In genomic region chr1:43766818-43767525, GRCh38 we compare ENCODE assay signal across 14 cellular contexts. TPM values are rescaled to one million over a fixed set of nuclear protein-coding genes. Genes with fewer than 3 reads are reported as not detected.
DNase-seq lines count a peak whose midpoint lies in the region; ATAC-seq, FAIRE-seq and TF ChIP-seq lines count a peak whose summit lies in the region.
"Had no signal": no experiment of that assay in that cellular context is flagged by ENCODE, and none has a peak within 500 bp of the region (broad histone marks: within the 10 kb centered on the region; RNA-seq: fewer than 3 reads in every experiment).

No MANE protein-coding gene starts in this region.

- H3K9me3 Mint-ChIP-seq in H9, result no peaks in the 10 kb centered on the region
- no peaks in the 10 kb centered on the region for H3K9me3 Mint-ChIP-seq in astrocyte (ENCODE audit: unreplicated experiment)

- H4K91ac ChIP-seq in H9 (ENCODE audit: insufficient read length, low read depth, low read length), result no peak overlapping the region

- in situ Hi-C loops in transverse colon (cut with MboI; ENCODE audit: low pct_ligation_motif_present in 1 of 4, low pct_unique_long_range_greater_than_20kb in 1 of 4, low sequenced_read_pairs in 3 of 4), result loop anchor here in 2 of 4 donors (10.0 to 25.0 kb wide), 2 partner anchors 168 to 270 kb away; partner anchors contain the start of genes ARTN (in 1 of the 2) and SLC6A9 (in 1 of the 2)

- H3K14ac ChIP-seq in H9 (ENCODE audit: insufficient read depth, low read length), result no peak overlapping the region; the same call in 1 of the 2 replicates

- H4K20me1 ChIP-seq in H9 (ENCODE audit: control insufficient read depth, insufficient read depth, insufficient read length) (no peaks in the 10 kb centered on the region), astrocyte (ENCODE audit: insufficient read depth, low read length) (peaks cover 48% of the 10 kb centered on the region)

- no peak overlapping the region for H2BK20ac ChIP-seq in H9 (ENCODE audit: low read depth, low read length, poor library complexity, severe bottlenecking)

- H2BK15ac ChIP-seq in H9 (ENCODE audit: low read depth, low read length), result peak overlapping the region; percentile 1; the same call in 1 of the 2 replicates

- H3K23me2 ChIP-seq in H9 (ENCODE audit: insufficient read length, low read depth, low read length, poor library complexity, severe bottlenecking), result no peaks in the 10 kb centered on the region

- H4K5ac ChIP-seq in H9 (ENCODE audit: insufficient read length, low read depth, low read length), result no peak overlapping the region

- H3T11ph ChIP-seq in H9 (ENCODE audit: low read length), result no peak overlapping the region

- peak overlapping the region; percentile 89 for H3K27ac ChIP-seq in H9 (ENCODE audit: insufficient read length, low read depth, low read length)
- no peak overlapping the region for H3K27ac ChIP-seq in astrocyte (ENCODE audit: low read depth, low read length)
- no peak overlapping the region for H3K27ac ChIP-seq in transverse colon
- H3K27ac ChIP-seq in right cardiac atrium (ENCODE audit: low read length), result no peak overlapping the region
- H3K27ac ChIP-seq: C4-2B, dorsolateral prefrontal cortex had no signal

- no peak for TF ChIP-seq POLR2A in transverse colon (IDR thresholded peaks at IDR 0.05)

- no peak overlapping the region for H3K4ac ChIP-seq in H9 (ENCODE audit: low read depth, low read length)

- H3K27me3 Mint-ChIP-seq in H9 (ENCODE audit: low read depth), result no peaks in the 10 kb centered on the region
- H3K27me3 Mint-ChIP-seq in astrocyte (ENCODE audit: low read depth, unreplicated experiment), result no peaks in the 10 kb centered on the region

- DNase-seq in H9 (peak; percentile 70), NCI-H524 treated with DMSO at 0.1 percent for 48 hours (lab: John Stamatoyannopoulos, UW) (peak; percentile 11), astrocyte (ENCODE audit: low read depth) (peak; percentile 58), mucosa of descending colon (no peak), posterior vena cava (ENCODE audit: low spot score) (no peak), transverse colon (no peak), right cardiac atrium (no peak), middle frontal gyrus (ENCODE audit: extremely low spot score, low spot score) (no peak)
- DNase-seq: dorsolateral prefrontal cortex; NCI-H1930; posterior cingulate gyrus; stimulated activated CD4-positive, alpha-beta T cell treated with anti-CD3 and anti-CD28 coated beads, Interleukin-4, amount 100 ng/mL, for 1 hour; stimulated activated naive CD4-positive, alpha-beta T cell treated with Interleukin-2 at 50 U/mL for 16 hours had no signal

- H2BK12ac ChIP-seq in H9 (ENCODE audit: insufficient read length, low read depth, low read length), result peak overlapping the region; percentile 5

- FAIRE-seq in astrocyte (lab: Jason Lieb, UNC), result no peak

- ATAC-seq in mucosa of descending colon (peak; percentile 68), right cardiac atrium (no peak)

- intact Hi-C loops in mucosa of descending colon (cut with DNase I, micrococcal nuclease), result no loop called here
- intact Hi-C loops in posterior vena cava (cut with DNase I), result no loop called here
- intact Hi-C loops in transverse colon (cut with DNase I; ENCODE audit: low total_unique reads), result no loop called here
- intact Hi-C loops in right cardiac atrium (cut with DNase I), result loop anchor here in 3 of 4 donors (2.0 to 10.0 kb wide), 3 partner anchors 162 to 270 kb away; partner anchors contain the start of gene SLC6A9 (in 2 of the 3)

- H3K36me3 Mint-ChIP-seq in H9 (ENCODE audit: insufficient read depth in 1 of 3, low read depth in 3 of 3) (no peaks in the 10 kb centered on the region), astrocyte (ENCODE audit: low read depth, unreplicated experiment) (no peaks in the 10 kb centered on the region)

- WGBS in H9 (ENCODE audit: extremely low coverage, insufficient read length, low lambda C conversion rate), result no CpG with 5 or more reads among the region's 5 CpGs
- 80 to 89% methylated on average over 3 to 5 of the region's 5 CpGs for WGBS in transverse colon (ENCODE audit: low coverage in 1 of 2), 2 donors
- 90% methylated on average over 5 of the region's 5 CpGs for WGBS in right cardiac atrium

- TF ChIP-seq CTCF in H9 (conservative IDR thresholded peaks at IDR 0.05) (no peak), astrocyte (IDR thresholded peaks at IDR 0.05; ENCODE audit: insufficient read depth, low read depth, low read length) (no peak), mucosa of descending colon (IDR thresholded peaks at IDR 0.05) (no peak), transverse colon (IDR thresholded peaks at IDR 0.05) (no peak)

- H3K79me2 ChIP-seq in H9 (ENCODE audit: insufficient read depth, low read length) (no peaks in the 10 kb centered on the region), astrocyte (ENCODE audit: insufficient read depth, low read length) (peaks cover 14% of the 10 kb centered on the region)

- no peak overlapping the region for H2BK120ac ChIP-seq in H9 (ENCODE audit: low read depth, low read length, poor library complexity, severe bottlenecking)

- H4K8ac ChIP-seq in H9 (replicated peaks; ENCODE audit: insufficient read length, low read depth, low read length), result no peak overlapping the region

- TF ChIP-seq EP300 in transverse colon (IDR thresholded peaks at IDR 0.05; ENCODE audit: low read depth), result no peak

- H3K56ac ChIP-seq in H9 (ENCODE audit: insufficient read length, low read depth, low read length), result peak overlapping the region; percentile 4

- H2AK5ac ChIP-seq in H9 (ENCODE audit: insufficient read length, low read length), result peak overlapping the region; percentile 4

- H3K79me1 ChIP-seq in H9 (ENCODE audit: insufficient read depth, low read depth, low read length, poor library complexity, severe bottlenecking), result no peaks in the 10 kb centered on the region

- H2BK5ac ChIP-seq in H9 (ENCODE audit: insufficient read length, low read length), result peak overlapping the region; percentile 46

- no peak overlapping the region for H3K27ac Mint-ChIP-seq in H9
- H3K27ac Mint-ChIP-seq in astrocyte (ENCODE audit: unreplicated experiment), result no peak overlapping the region

- H3K4me2 ChIP-seq in H9 (ENCODE audit: insufficient read depth, insufficient read length, low read length) (peak overlapping the region; percentile 63), astrocyte (ENCODE audit: low read length) (peak overlapping the region; percentile 45)

- peak overlapping the region; percentile 77 for H3K18ac ChIP-seq in H9 (ENCODE audit: insufficient read length, low read depth, low read length)

- H2AFZ ChIP-seq in H9 (ENCODE audit: low read length) (no peak overlapping the region), astrocyte (ENCODE audit: low read depth, low read length) (no peak overlapping the region)

- no peak overlapping the region for H3K4me3 Mint-ChIP-seq in H9
- H3K4me3 Mint-ChIP-seq in astrocyte (ENCODE audit: unreplicated experiment), result no peak overlapping the region

- H3K23ac ChIP-seq in H9 (ENCODE audit: insufficient read length, low read depth, low read length), result no peak overlapping the region

- peaks cover 24% of the 10 kb centered on the region for H3K4me1 ChIP-seq in H9 (ENCODE audit: insufficient read depth, low read length)
- H3K4me1 ChIP-seq in astrocyte (ENCODE audit: insufficient read depth, low read length), result peaks cover 15% of the 10 kb centered on the region
- H3K4me1 ChIP-seq in mucosa of descending colon (ENCODE audit: low read depth), result no peaks in the 10 kb centered on the region
- H3K4me1 ChIP-seq in transverse colon, result peaks cover 0 to 17% (median 2%) of the 10 kb centered on the region in 4 donors
- no peaks in the 10 kb centered on the region for H3K4me1 ChIP-seq in right cardiac atrium (ENCODE audit: control insufficient read depth, insufficient read depth, low read length)

- no peak overlapping the region for H3K4me3 ChIP-seq in astrocyte (ENCODE audit: insufficient read depth, low read depth, low read length)
- no peak overlapping the region for H3K4me3 ChIP-seq in mucosa of descending colon
- no peak overlapping the region for H3K4me3 ChIP-seq in transverse colon
- no peak overlapping the region for H3K4me3 ChIP-seq in right cardiac atrium (ENCODE audit: low read length)
- H3K4me3 ChIP-seq: dorsolateral prefrontal cortex had no signal

- H3K9ac ChIP-seq in H9 (ENCODE audit: extremely low read depth, insufficient read length, low read length) (peak overlapping the region; percentile 52), astrocyte (ENCODE audit: low read length) (peak overlapping the region; percentile 24)

- no peaks in the 10 kb centered on the region for H3K9me3 ChIP-seq in H9 (ENCODE audit: control insufficient read depth, low read depth, low read length)
- H3K9me3 ChIP-seq in astrocyte (ENCODE audit: insufficient read depth, low read depth, low read length), result no peaks in the 10 kb centered on the region
- H3K9me3 ChIP-seq in mucosa of descending colon, result no peaks in the 10 kb centered on the region
- no peaks in the 10 kb centered on the region for H3K9me3 ChIP-seq in transverse colon
- no peaks in the 10 kb centered on the region for H3K9me3 ChIP-seq in right cardiac atrium (ENCODE audit: control insufficient read depth, low read length)

- H3K4me1 Mint-ChIP-seq in H9 (peaks cover 38% of the 10 kb centered on the region in 2 experiments), astrocyte (ENCODE audit: low read depth, unreplicated experiment) (peaks cover 7% of the 10 kb centered on the region)

- H3K36me3 ChIP-seq in astrocyte (ENCODE audit: insufficient read depth, low read length), result no peaks in the 10 kb centered on the region
- no peaks in the 10 kb centered on the region for H3K36me3 ChIP-seq in mucosa of descending colon (ENCODE audit: low read depth)
- H3K36me3 ChIP-seq in transverse colon, result no peaks in the 10 kb centered on the region

- H3K27me3 ChIP-seq in H9 (ENCODE audit: insufficient read depth, low read length) (no peaks in the 10 kb centered on the region), astrocyte (ENCODE audit: insufficient read depth, low read length) (no peaks in the 10 kb centered on the region), transverse colon (no peaks in the 10 kb centered on the region), right cardiac atrium (ENCODE audit: control insufficient read depth, insufficient read depth) (no peaks in the 10 kb centered on the region)
- H3K27me3 ChIP-seq: dorsolateral prefrontal cortex had no signal

RNA-seq across cellular contexts. Expression of gene ST3GAL3, which starts 59.6 kb away (rescaled TPM):
- total RNA-seq in H9 (2021) (6.2 and 8.3 TPM in 2 replicates), astrocyte (11.4 and 13.9 TPM in 2 replicates), mucosa of descending colon (10 to 100 TPM in 2 of 3 donors, 1 to 10 TPM in 1; 9.5 to 26.3 (median 18.2) TPM), posterior vena cava (10 to 100 TPM; 25.0 to 25.5 TPM), transverse colon (10 to 100 TPM in 2 of 4 donors, 1 to 10 TPM in 2; 4.8 to 23.9 (median 9.7) TPM), right cardiac atrium (10 to 100 TPM; 19.8 to 26.3 (median 22.3) TPM)
- 19.6 TPM for polyA plus RNA-seq in right cardiac atrium

Comparison
In these comparisons a context has a peak if more than half of its experiments do, and no peak if none do; other contexts are left out.
1. DNase-seq: peak in H9 (single experiment), NCI-H524 treated with DMSO at 0.1 percent for 48 hours (single experiment) and astrocyte (single experiment); none in mucosa of descending colon (0 of 3), posterior vena cava (single experiment), transverse colon (single experiment), right cardiac atrium (0 of 3) and middle frontal gyrus (single experiment).
2. intact Hi-C loops: an anchor here in right cardiac atrium (2.0 to 10.0 kb wide); none called in mucosa of descending colon, posterior vena cava and transverse colon.